Comparison of ENCODE assay signal across 1 cellular context in genomic region chr2:41955641-41956040, GRCh38.
TF ChIP-seq lines count a peak whose summit lies in the region.

No MANE protein-coding gene starts in this region.

TF ChIP-seq in GM12878, 131 proteins besides CTCF, POLR2A, EP300 and RAD21 (continued from another document and continues in another):
- TF ChIP-seq CEBPZ (IDR thresholded peaks at IDR 0.05; ENCODE audit: low read depth, low read length): no peak
- TF ChIP-seq ATF7 (IDR thresholded peaks at IDR 0.05; ENCODE audit: low read depth): no peak
- no peak for TF ChIP-seq FOS (IDR thresholded peaks at IDR 0.05; ENCODE audit: borderline replicate concordance, extremely low read depth, insufficient read length)
- no peak for TF ChIP-seq HDAC6 (IDR thresholded peaks at IDR 0.05; ENCODE audit: unreplicated experiment)
- no peak for TF ChIP-seq SKIL (IDR thresholded peaks at IDR 0.05; ENCODE audit: low read depth, poor library complexity, severe bottlenecking)
- TF ChIP-seq IKZF2 (IDR thresholded peaks at IDR 0.05): peak; percentile 55 to 57
- TF ChIP-seq MLLT1 (IDR thresholded peaks at IDR 0.05): no peak
- TF ChIP-seq NFIC (IDR thresholded peaks at IDR 0.05; ENCODE audit: low read depth, low read length): no peak
- TF ChIP-seq YY1 (IDR thresholded peaks at IDR 0.05; ENCODE audit: low read depth, low read length): no peak
- no peak for TF ChIP-seq LARP7 (IDR thresholded peaks at IDR 0.05)
- TF ChIP-seq BCL3 (IDR thresholded peaks at IDR 0.05; ENCODE audit: borderline replicate concordance, insufficient read depth, low read depth, low read length, poor library complexity, severe bottlenecking): no peak
- TF ChIP-seq SMAD1 (IDR thresholded peaks at IDR 0.05; ENCODE audit: low read depth, partially characterized antibody): no peak
- TF ChIP-seq USF1 (IDR thresholded peaks at IDR 0.05; ENCODE audit: borderline replicate concordance, extremely low read length, insufficient read depth, low read depth, low read length): no peak
- no peak for TF ChIP-seq EED (IDR thresholded peaks at IDR 0.05; ENCODE audit: low read depth)
- no peak for TF ChIP-seq ZNF622 (IDR thresholded peaks at IDR 0.05)
- TF ChIP-seq HDAC2 (IDR thresholded peaks at IDR 0.05): no peak
- TF ChIP-seq MTA3 (IDR thresholded peaks at IDR 0.05; ENCODE audit: borderline replicate concordance, low read length): no peak
- TF ChIP-seq CBFB (IDR thresholded peaks at IDR 0.05; ENCODE audit: low read depth): no peak
- no peak for TF ChIP-seq CEBPB (IDR thresholded peaks at IDR 0.05; ENCODE audit: borderline replicate concordance in 1 of 2, low read depth in 2 of 2, low read length in 2 of 2)
- no peak for TF ChIP-seq SMC3 (IDR thresholded peaks at IDR 0.05; ENCODE audit: borderline replicate concordance, low read length)
- TF ChIP-seq PKNOX1 (IDR thresholded peaks at IDR 0.05): peak; percentile 80
- TF ChIP-seq BACH1 (IDR thresholded peaks at IDR 0.05; ENCODE audit: borderline replicate concordance): no peak
- no peak for TF ChIP-seq NFXL1 (IDR thresholded peaks at IDR 0.05; ENCODE audit: borderline replicate concordance)
- TF ChIP-seq ASH2L (IDR thresholded peaks at IDR 0.05; ENCODE audit: borderline replicate concordance, low read depth): no peak
- TF ChIP-seq POU2F2 (IDR thresholded peaks at IDR 0.05; ENCODE audit: borderline replicate concordance, low read depth, low read length): peak; percentile 55; the same call in 1 of the 3 replicates
- no peak for TF ChIP-seq SIN3A (IDR thresholded peaks at IDR 0.05; ENCODE audit: low read depth, low read length)
- no peak for TF ChIP-seq ZBED1 (IDR thresholded peaks at IDR 0.05; ENCODE audit: borderline replicate concordance)
- peak; percentile 71; the same call in 1 of the 2 replicates for TF ChIP-seq CBX5 (IDR thresholded peaks at IDR 0.05; ENCODE audit: low read depth)
- TF ChIP-seq SUZ12 (IDR thresholded peaks at IDR 0.05; ENCODE audit: unreplicated experiment): no peak
- no peak for TF ChIP-seq HCFC1 (IDR thresholded peaks at IDR 0.05; ENCODE audit: low read length)
- no peak for TF ChIP-seq ZBTB11 (CRISPR knock-in tag; IDR thresholded peaks at IDR 0.05)
- no peak for TF ChIP-seq MXI1 (IDR thresholded peaks at IDR 0.05; ENCODE audit: low read depth, low read length)
- TF ChIP-seq ZBTB4 (CRISPR knock-in tag; IDR thresholded peaks at IDR 0.05): no peak
- TF ChIP-seq EGR1 (IDR thresholded peaks at IDR 0.05; ENCODE audit: borderline replicate concordance in 1 of 2, low read depth in 2 of 2, low read length in 2 of 2): no peak
- TF ChIP-seq STAT1 (conservative IDR thresholded peaks at IDR 0.05): no peak
- TF ChIP-seq ZNF274 (IDR thresholded peaks at IDR 0.05; ENCODE audit: insufficient read depth, insufficient read length): no peak
- peak; percentile 67; the same call in 1 of the 2 replicates for TF ChIP-seq IRF4 (IDR thresholded peaks at IDR 0.05; ENCODE audit: low read depth, low read length)
- no peak for TF ChIP-seq ELK1 (IDR thresholded peaks at IDR 0.05; ENCODE audit: low read depth, low read length)
- TF ChIP-seq GABPA (IDR thresholded peaks at IDR 0.05; ENCODE audit: low read depth): no peak
- TF ChIP-seq RELA (IDR thresholded peaks at IDR 0.05; ENCODE audit: borderline replicate concordance, partially characterized antibody): no peak
- no peak for TF ChIP-seq CBX3 (IDR thresholded peaks at IDR 0.05; ENCODE audit: borderline replicate concordance, low read depth)
- TF ChIP-seq CHD1 (IDR thresholded peaks at IDR 0.05; ENCODE audit: low read depth, low read length): no peak
- TF ChIP-seq BRCA1 (IDR thresholded peaks at IDR 0.05; ENCODE audit: low read depth, low read length): no peak
- TF ChIP-seq ATF3 (IDR thresholded peaks at IDR 0.05; ENCODE audit: borderline replicate concordance, extremely low read depth, low read depth, low read length): no peak
- no peak for TF ChIP-seq TAF1 (IDR thresholded peaks at IDR 0.05; ENCODE audit: borderline replicate concordance, low read depth, low read length)
